9 cellular contexts compared by ENCODE assay signal in the genomic region with DNA sequence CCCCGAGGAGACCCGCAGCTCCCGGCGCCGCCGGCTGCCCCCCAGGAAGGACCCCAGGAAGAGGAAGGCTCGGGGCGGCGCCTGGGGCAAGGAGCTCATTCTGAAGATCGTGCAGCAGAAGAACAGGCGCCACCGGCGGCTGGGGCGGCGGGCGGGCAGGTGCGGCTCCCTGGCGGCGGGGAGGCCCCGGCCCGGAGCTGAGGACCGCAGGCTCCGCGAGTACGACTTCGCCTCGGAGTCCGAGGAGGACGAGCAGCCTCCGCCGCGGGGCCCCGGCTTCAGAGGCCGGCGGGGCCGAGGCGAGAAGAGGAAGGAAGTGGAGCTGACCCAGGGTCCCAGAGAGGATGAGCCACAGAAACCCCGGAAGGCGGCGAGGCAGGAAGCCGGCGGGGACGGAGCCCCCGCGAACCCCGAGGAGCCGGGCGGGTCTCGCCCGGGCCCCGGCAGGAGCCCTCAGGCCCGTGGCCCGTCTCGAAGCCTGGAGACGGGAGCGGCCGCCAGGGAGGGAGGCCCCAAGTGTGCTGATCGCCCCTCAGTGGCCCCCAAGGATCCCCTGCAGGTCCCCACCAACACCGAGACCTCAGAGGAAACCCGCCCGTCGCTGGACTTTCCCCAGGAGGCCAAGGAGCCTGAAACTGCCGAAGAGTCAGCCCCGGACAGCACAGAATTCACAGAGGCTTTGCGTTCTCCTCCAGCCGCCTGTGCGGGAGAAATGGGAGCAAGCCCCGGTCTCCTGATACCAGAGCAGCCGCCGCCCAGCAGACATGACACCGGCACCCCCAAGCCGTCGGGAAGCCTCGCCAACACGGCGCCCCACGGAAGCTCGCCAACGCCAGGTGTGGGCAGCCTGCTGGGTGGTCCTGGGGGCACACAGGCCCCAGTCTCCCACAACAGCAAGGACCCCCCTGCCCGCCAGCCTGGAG. TPM values are rescaled to one million over a fixed set of nuclear protein-coding genes. Genes with fewer than 3 reads are reported as not detected.
DNase-seq lines count a peak whose midpoint lies in the region; ATAC-seq, FAIRE-seq and TF ChIP-seq lines count a peak whose summit lies in the region.
"Had no signal": no experiment of that assay in that cellular context is flagged by ENCODE, and none has a peak within 500 bp of the region (broad histone marks: within the 10 kb centered on the region; RNA-seq: fewer than 3 reads in every experiment).

No MANE protein-coding gene starts in this region.

- H3K9me3 ChIP-seq in GM12878 (replicated peaks; ENCODE audit: control insufficient read depth, insufficient read depth, low read length), result no peaks in the 10 kb centered on the region
- peaks cover 2% of the 10 kb centered on the region for H3K9me3 ChIP-seq in thymus (ENCODE audit: control insufficient read depth)
- no peaks in the 10 kb centered on the region for H3K9me3 ChIP-seq in Karpas-422 (ENCODE audit: low read length)

- SMC1A ChIA-PET in GM12878 (lab: Charles Lee; ENCODE audit: uncharacterized antibody, unreplicated experiment), result interaction anchor here (1.2 kb wide), 1 partner anchor 376 kb away, joined by 3 read pairs; no protein-coding TSS in a partner anchor

- H3K9ac ChIP-seq in GM12878 (ENCODE audit: control insufficient read depth, insufficient read depth, low read length) (peak overlapping the region; percentile 52), Karpas-422 (ENCODE audit: low read length) (no peak overlapping the region)

- no peak for TF ChIP-seq EP300 in GM12878 (IDR thresholded peaks at IDR 0.05; ENCODE audit: borderline replicate concordance in 1 of 2, control insufficient read depth in 1 of 2, low read depth in 2 of 2, low read length in 2 of 2)

- no peak for FAIRE-seq in GM12878 (lab: Jason Lieb, UNC)
- FAIRE-seq: islet of Langerhans had no signal

- no peaks in the 10 kb centered on the region for H3K9me2 ChIP-seq in Karpas-422 (replicated peaks; ENCODE audit: insufficient read depth, low read length)

- DNase-seq in GM12878 (ENCODE audit: low read depth, low spot score) (no peak), memory B cell (ENCODE audit: low spot score in 2 of 2) (peak; percentile 52 to 70), Karpas-422 (no peak), globus pallidus (ENCODE audit: low spot score) (no peak)

- H3K9me3 Mint-ChIP-seq in T-helper 1 cell treated with Interleukin-12 subunit alpha and Interleukin-12 subunit beta and Interleukin-4 antibody, amounts not matched to agents 30 μg/mL and 1 μg/mL, for 36 hours, result no peaks in the 10 kb centered on the region
- no peaks in the 10 kb centered on the region for H3K9me3 Mint-ChIP-seq in memory B cell

- H3K27ac ChIP-seq in GM12878 (ENCODE audit: control insufficient read depth, insufficient read depth) (no peak overlapping the region), thymus (ENCODE audit: low read depth) (peak overlapping the region; percentile 42), Karpas-422 (ENCODE audit: low read length) (no peak overlapping the region)

- no peak overlapping the region for H3K27ac Mint-ChIP-seq in T-helper 1 cell treated with Interleukin-12 subunit alpha and Interleukin-12 subunit beta and Interleukin-4 antibody, amounts not matched to agents 30 μg/mL and 1 μg/mL, for 36 hours
- H3K27ac Mint-ChIP-seq in memory B cell, result no peak overlapping the region

- peak overlapping the region; percentile 37 for H3K4me3 Mint-ChIP-seq in T-helper 1 cell treated with Interleukin-12 subunit alpha and Interleukin-12 subunit beta and Interleukin-4 antibody, amounts not matched to agents 30 μg/mL and 1 μg/mL, for 36 hours
- H3K4me3 Mint-ChIP-seq in memory B cell, result peak overlapping the region; percentile 75

- TF ChIP-seq POLR2A in GM12878 (IDR thresholded peaks at IDR 0.05; ENCODE audit: low read depth, low read length), result peak; percentile 45; the same call in 1 of the 2 replicates

- TF ChIP-seq CTCF in GM12878 (IDR thresholded peaks at IDR 0.05 in 2 of 3, conservative IDR thresholded peaks at IDR 0.05 in 1 of 3; ENCODE audit: control insufficient read depth in 2 of 3, extremely low read depth in 1 of 3, insufficient read depth in 1 of 3, low read depth in 3 of 3, low read length in 3 of 3), result no peak

- H3K36me3 Mint-ChIP-seq in T-helper 1 cell treated with Interleukin-12 subunit alpha and Interleukin-12 subunit beta and Interleukin-4 antibody, amounts not matched to agents 30 μg/mL and 1 μg/mL, for 36 hours (ENCODE audit: low read depth), result no peaks in the 10 kb centered on the region
- H3K36me3 Mint-ChIP-seq in memory B cell, result no peaks in the 10 kb centered on the region

- H3K4me1 ChIP-seq in GM12878 (ENCODE audit: control insufficient read depth, insufficient read depth, low read length) (no peaks in the 10 kb centered on the region), thymus (ENCODE audit: control insufficient read depth, insufficient read depth, low read length) (peaks cover 6% of the 10 kb centered on the region), Karpas-422 (ENCODE audit: low read length) (no peaks in the 10 kb centered on the region)

- POLR2A ChIA-PET in GM12878 (lab: Charles Lee), result interaction anchor here (0.6 kb wide), 1 partner anchor 531 kb away, joined by 3 read pairs; no protein-coding TSS in a partner anchor

- H3K4me2 ChIP-seq in GM12878 (ENCODE audit: control insufficient read depth, insufficient read depth), result peak overlapping the region; percentile 73
- no peak overlapping the region for H3K4me2 ChIP-seq in Karpas-422 (ENCODE audit: low read depth, low read length, poor library complexity, severe bottlenecking)

- CTCF ChIA-PET in GM12878 (lab: Yijun Ruan, JAX), result interaction anchor here (0.7 to 1.6 kb wide), 3 partner anchors 8 to 1048 kb away, joined by 3 to 5 read pairs (median 3); no protein-coding TSS in a partner anchor

- TSS peak; percentile 84 for BruUV-seq in GM12878 (replicated peaks; lab: Mats Ljungman, UMichigan)

- 20% methylated on average over 43 of the region's 80 CpGs for WGBS in GM12878 (ENCODE audit: insufficient coverage, insufficient replicate concordance, low lambda C conversion rate, missing lambda C conversion rate)
- WGBS in thymus, result 16% methylated on average over 80 of the region's 80 CpGs

- H2AFZ ChIP-seq in GM12878 (ENCODE audit: control insufficient read depth, low read depth, low read length), result peak overlapping the region; percentile 58
- H2AFZ ChIP-seq in Karpas-422 (ENCODE audit: low read length), result no peak overlapping the region

- H3K36me3 ChIP-seq in GM12878 (ENCODE audit: control insufficient read depth in 2 of 2, insufficient read depth in 2 of 2, low read length in 1 of 2) (no peaks in the 10 kb centered on the region), thymus (ENCODE audit: control insufficient read depth, insufficient read depth) (no peaks in the 10 kb centered on the region), Karpas-422 (ENCODE audit: insufficient read depth, low read length) (no peaks in the 10 kb centered on the region)

- H3K79me2 ChIP-seq in GM12878 (ENCODE audit: control insufficient read depth, insufficient read depth, low read length) (no peaks in the 10 kb centered on the region), Karpas-422 (ENCODE audit: low read length) (no peaks in the 10 kb centered on the region)

- in situ Hi-C loops in GM12878 (cut with MboI), result loop anchor here (25.0 kb wide), 1 partner anchor 468 kb away; a partner anchor contains a TSS

- no peak for TF ChIP-seq RAD21 in GM12878 (IDR thresholded peaks at IDR 0.05; ENCODE audit: insufficient read depth, low read depth, low read length)

- ATAC-seq in GM19452 (IDR thresholded peaks at IDR 0.05; ENCODE audit: unreplicated experiment), result peak; percentile 57
- peak; percentile 79 for ATAC-seq in GM12878
- ATAC-seq in memory B cell (ENCODE audit: low read depth), result peak; percentile 75
- ATAC-seq in HG02884 (IDR thresholded peaks at IDR 0.05; ENCODE audit: unreplicated experiment), result no peak

- H3K4me1 Mint-ChIP-seq in T-helper 1 cell treated with Interleukin-12 subunit alpha and Interleukin-12 subunit beta and Interleukin-4 antibody, amounts not matched to agents 30 μg/mL and 1 μg/mL, for 36 hours (ENCODE audit: low read depth), result no peaks in the 10 kb centered on the region
- peaks cover 3% of the 10 kb centered on the region for H3K4me1 Mint-ChIP-seq in memory B cell

- RAD21 ChIA-PET in GM12878 (lab: Charles Lee; ENCODE audit: unreplicated experiment), result interaction anchor here (0.9 kb wide), 1 partner anchor 652 kb away, joined by 3 read pairs; no protein-coding TSS in a partner anchor

- H3K4me3 ChIP-seq in GM12878 (peak overlapping the region; percentile 63; the same call in 1 of the 2 replicates), thymus (ENCODE audit: low read length) (peak overlapping the region; percentile 66), Karpas-422 (ENCODE audit: low read length) (no peak overlapping the region)

- H3K27me3 ChIP-seq in GM12878 (replicated peaks in 1 of 2; ENCODE audit: control insufficient read depth in 2 of 2, insufficient read depth in 2 of 2, low read length in 1 of 2) (no peaks in the 10 kb centered on the region), thymus (ENCODE audit: control insufficient read depth, insufficient read depth) (peaks cover 18% of the 10 kb centered on the region), Karpas-422 (ENCODE audit: low read length) (no peaks in the 10 kb centered on the region)

- no peaks in the 10 kb centered on the region for H4K20me1 ChIP-seq in GM12878 (ENCODE audit: control insufficient read depth, insufficient read depth)
- H4K20me1 ChIP-seq in Karpas-422 (ENCODE audit: insufficient read depth, low read depth, low read length), result no peaks in the 10 kb centered on the region

- H3K27me3 Mint-ChIP-seq in T-helper 1 cell treated with Interleukin-12 subunit alpha and Interleukin-12 subunit beta and Interleukin-4 antibody, amounts not matched to agents 30 μg/mL and 1 μg/mL, for 36 hours (ENCODE audit: low read depth), result peaks cover 8% of the 10 kb centered on the region
- H3K27me3 Mint-ChIP-seq in memory B cell, result no peaks in the 10 kb centered on the region

- intact Hi-C loops in GM12878 (cut with micrococcal nuclease; ENCODE audit: unreplicated experiment), result loop anchor here (10.0 kb wide), 1 partner anchor 656 kb away; no protein-coding TSS in a partner anchor

RNA-seq across cellular contexts. Expression of a gene that starts 22.3 kb away (rescaled TPM):
- 5.8 and 7.0 TPM in 2 replicates for total RNA-seq in GM12878 (2013; cell fraction: nucleolus; rRNA removed)
- total RNA-seq in GM12878 (2014; rRNA removed) (0.82 and 1.1 TPM in 2 replicates), GM12878 (2014; rRNA removed; fragmentation: Illumina TruSeq; extraction: Trizol) (0.23 and 0.36 TPM in 2 replicates), GM12878 (2021) (4.0 and 5.1 TPM in 2 replicates)
- 0.13 TPM for polyA plus RNA-seq in GM12878 (2011; ENCODE audit: low read depth)
- polyA plus RNA-seq in GM12878 (2011; rRNA removed) (0.13 and 0.46 TPM in 2 replicates), GM12878 (2014; fragmentation: Illumina TruSeq; extraction: Trizol) (0.24 TPM in 1 of 2 replicates, not detected in the other), GM12878 (2014; fragmentation: Nextera tagmentation; extraction: Ambion mirVana) (under 1 TPM; 0.02 to 0.03 TPM), GM12878 (2014; rRNA removed) (1.2 and 1.5 TPM in 2 replicates), GM12878 (2016; fragmentation: Nextera tagmentation; extraction: Ambion mirVana) (under 1 TPM; 0.03 to 0.09 TPM), thymus (4.2 TPM)
- 0.34 and 0.69 TPM in 2 replicates for polyA plus RNA-seq in GM12878 (2011; cell fraction: cytosol; rRNA removed)
- 2.9 and 5.4 TPM in 2 replicates for polyA plus RNA-seq in GM12878 (2011; cell fraction: nucleus; rRNA removed)
- polyA plus RNA-seq in GM12878 (2012), result 1.7 and 1.8 TPM in 2 replicates
- polyA minus RNA-seq in GM12878 (2011; rRNA and poly(A)+ RNA removed), result 0.51 and 1.3 TPM in 2 replicates
- polyA minus RNA-seq in GM12878 (2011; cell fraction: cytosol; rRNA and poly(A)+ RNA removed), result 1.2 and 2.1 TPM in 2 replicates
- 1.2 and 5.1 TPM in 2 replicates for polyA minus RNA-seq in GM12878 (2011; cell fraction: nucleus; rRNA and poly(A)+ RNA removed)
- total RNA-seq in Karpas-422 (2014; rRNA removed; shearing (Covaris generic); ENCODE audit: low replicate concordance), result 0.36 and 0.75 TPM in 2 replicates

RNA-seq across cellular contexts. Expression of a gene that starts 48.0 kb away (rescaled TPM):
- 0.29 and 0.44 TPM in 2 replicates for total RNA-seq in GM12878 (2013; cell fraction: nucleolus; rRNA removed)
- total RNA-seq in GM12878 (2014; rRNA removed), result 0.05 and 0.06 TPM in 2 replicates
- total RNA-seq in GM12878 (2014; rRNA removed; fragmentation: Illumina TruSeq; extraction: Trizol), result 0.04 and 0.05 TPM in 2 replicates
- 0.16 and 0.21 TPM in 2 replicates for total RNA-seq in GM12878 (2021)
- polyA plus RNA-seq in GM12878 (2011; ENCODE audit: low read depth), result 0.03 TPM
- polyA plus RNA-seq in GM12878 (2011; rRNA removed), result 0.01 TPM in 2 replicates
- polyA plus RNA-seq in GM12878 (2011; cell fraction: cytosol; rRNA removed), result 0.01 and 0.02 TPM in 2 replicates
- polyA plus RNA-seq in GM12878 (2011; cell fraction: nucleus; rRNA removed), result 0.15 and 0.23 TPM in 2 replicates
- 0.11 and 0.14 TPM in 2 replicates for polyA plus RNA-seq in GM12878 (2012)
- 0.01 and 0.02 TPM in 2 replicates for polyA plus RNA-seq in GM12878 (2014; fragmentation: Illumina TruSeq; extraction: Trizol)
- not detected for polyA plus RNA-seq in GM12878 (2014; fragmentation: Nextera tagmentation; extraction: Ambion mirVana)
- polyA plus RNA-seq in GM12878 (2014; rRNA removed), result 0.04 and 0.12 TPM in 2 replicates
- polyA plus RNA-seq in GM12878 (2016; fragmentation: Nextera tagmentation; extraction: Ambion mirVana), result under 1 TPM in 1 of 2 experiments, not detected in 1; 0.04 TPM
- polyA minus RNA-seq in GM12878 (2011; rRNA and poly(A)+ RNA removed), result 0.07 and 0.41 TPM in 2 replicates
- 0.10 and 0.13 TPM in 2 replicates for polyA minus RNA-seq in GM12878 (2011; cell fraction: cytosol; rRNA and poly(A)+ RNA removed)
- polyA minus RNA-seq in GM12878 (2011; cell fraction: nucleus; rRNA and poly(A)+ RNA removed), result 0.48 and 0.67 TPM in 2 replicates
- 0.87 TPM for polyA plus RNA-seq in thymus
- total RNA-seq in Karpas-422 (2014; rRNA removed; shearing (Covaris generic); ENCODE audit: low replicate concordance), result not detected in 2 replicates

Comparison
In these comparisons a context has a peak if more than half of its experiments do, and no peak if none do; other contexts are left out.
1. DNase-seq: peak in memory B cell (2 of 2); none in GM12878 (single experiment), Karpas-422 (single experiment) and globus pallidus (single experiment).